17 cellular contexts compared by ENCODE assay signal in the genomic region with DNA sequence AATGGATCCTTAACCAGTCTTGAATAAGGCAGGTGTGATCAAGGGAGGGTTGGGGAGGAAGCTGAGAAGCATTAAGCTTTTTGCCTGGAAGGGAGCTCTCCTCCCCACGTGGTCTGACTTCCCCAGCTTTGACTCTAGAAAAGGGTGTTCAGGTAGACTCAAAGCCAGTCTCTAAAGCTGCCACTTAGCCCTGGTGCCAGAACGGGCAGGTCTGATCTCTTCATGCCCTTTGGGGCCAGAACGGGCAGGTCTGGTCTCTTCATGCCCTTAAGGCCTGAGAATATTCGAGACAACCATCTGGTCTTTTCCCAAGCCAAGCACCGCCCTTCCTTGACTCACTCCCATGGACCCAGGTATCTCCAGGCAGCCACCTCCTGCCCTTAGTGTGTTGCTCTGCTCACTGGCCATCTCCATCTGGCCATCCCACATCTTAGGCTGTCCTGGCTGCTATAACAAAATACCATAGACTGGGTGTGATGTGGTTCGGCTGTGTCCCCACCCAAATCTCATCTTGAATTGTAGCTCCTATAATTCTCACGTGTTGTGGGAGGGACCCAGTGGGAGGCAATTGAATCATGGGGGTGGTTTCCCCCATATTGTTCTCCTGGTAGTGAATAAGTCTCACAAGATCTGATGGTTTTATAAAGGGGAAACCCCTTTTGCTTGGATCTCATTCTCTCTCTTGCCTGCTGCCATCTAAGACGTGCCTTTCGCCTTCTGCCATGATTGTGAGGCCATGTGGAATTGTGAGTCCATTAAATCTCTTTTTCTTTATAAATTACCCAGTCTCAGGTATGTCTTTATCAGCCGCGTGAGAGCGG. TPM values are rescaled to one million over a fixed set of nuclear protein-coding genes. Genes with fewer than 3 reads are reported as not detected.
DNase-seq lines count a peak whose midpoint lies in the region; ATAC-seq and TF ChIP-seq lines count a peak whose summit lies in the region.
"Had no signal": no experiment of that assay in that cellular context is flagged by ENCODE, and none has a peak within 500 bp of the region (broad histone marks: within the 10 kb centered on the region; RNA-seq: fewer than 3 reads in every experiment).

No MANE protein-coding gene starts in this region.

- H2AFZ ChIP-seq in mammary epithelial cell (ENCODE audit: low read depth, low read length): no peak overlapping the region

- H3K36me3 ChIP-seq in mammary epithelial cell (ENCODE audit: insufficient read depth, low read length): no peaks in the 10 kb centered on the region
- H3K36me3 ChIP-seq: ascending aorta had no signal

- no peaks in the 10 kb centered on the region for H3K79me2 ChIP-seq in mammary epithelial cell (ENCODE audit: insufficient read depth, low read length)

- peaks cover 2% of the 10 kb centered on the region for H4K20me1 ChIP-seq in mammary epithelial cell (ENCODE audit: insufficient read depth, low read length)

- intact Hi-C loops in MCF 10A (cut with micrococcal nuclease): no loop called here
- intact Hi-C loops in mammary epithelial cell (cut with micrococcal nuclease): no loop called here

- H3K4me1 Mint-ChIP-seq in MCF 10A (ENCODE audit: insufficient read depth, unreplicated experiment): peaks cover 7% of the 10 kb centered on the region
- H3K4me1 Mint-ChIP-seq in stimulated activated naive CD8-positive, alpha-beta T cell treated with anti-CD3 and anti-CD28 coated beads, Interleukin-15, amount 100 ng/mL, for 72 hours: peaks cover 19% of the 10 kb centered on the region

- no peaks in the 10 kb centered on the region for H3K36me3 Mint-ChIP-seq in MCF 10A (ENCODE audit: insufficient read depth, unreplicated experiment)

- no peak overlapping the region for H3K9ac ChIP-seq in mammary epithelial cell (ENCODE audit: insufficient read depth, low read length)
- H3K9ac ChIP-seq: KMS-11 had no signal

- WGBS in mammary epithelial cell (ENCODE audit: low coverage, missing lambda C conversion rate): 83% methylated on average over 12 of the region's 12 CpGs

- H3K9me3 ChIP-seq in mammary epithelial cell (replicated peaks; ENCODE audit: insufficient read depth, low read length) (no peaks in the 10 kb centered on the region), iPS-18c (ENCODE audit: control insufficient read depth, insufficient read depth, low read length) (peaks cover 4% of the 10 kb centered on the region)
- H3K9me3 ChIP-seq: ascending aorta had no signal

- DNase-seq in MCF 10A (ENCODE audit: unreplicated experiment) (no peak), mammary epithelial cell (no peak), putamen (ENCODE audit: low spot score) (no peak)
- DNase-seq in activated T-cell treated with anti-CD3 and anti-CD28 coated beads, Interleukin-2, amount 50 U/mL, for 48 hours: peak; percentile 25 to 30
- no peak for DNase-seq in stimulated activated naive CD8-positive, alpha-beta T cell treated with anti-CD3 and anti-CD28 coated beads, Interleukin-15, amount 100 ng/mL, for 72 hours
- DNase-seq: AML-193; NCI-H524; RPMI8226; stimulated activated CD4-positive, alpha-beta T cell treated with anti-CD3 and anti-CD28 coated beads, Interleukin-4, amount 100 ng/mL, for 24 hours; stimulated activated naive CD4-positive, alpha-beta T cell; T1000 had no signal

- no peaks in the 10 kb centered on the region for H3K9me3 Mint-ChIP-seq in MCF 10A (ENCODE audit: unreplicated experiment)
- H3K9me3 Mint-ChIP-seq in stimulated activated naive CD8-positive, alpha-beta T cell treated with anti-CD3 and anti-CD28 coated beads, Interleukin-15, amount 100 ng/mL, for 72 hours: peaks cover 0 to 8% of the 10 kb centered on the region in 2 donors

- dilution Hi-C loops in mammary epithelial cell (cut with HindIII; ENCODE audit: low sequenced_read_pairs): loop anchor here (5.0 kb wide), 3 partner anchors 38 to 107 kb away; no protein-coding TSS in a partner anchor

- peaks cover 30% of the 10 kb centered on the region for H3K27me3 ChIP-seq in mammary epithelial cell (ENCODE audit: insufficient read depth, low read length)

- BruUV-seq in MCF 10A (replicated peaks; lab: Mats Ljungman, UMichigan): no TSS peak
- no TSS peak for BruUV-seq in mammary epithelial cell (replicated peaks; lab: Mats Ljungman, UMichigan)

- H3K4me2 ChIP-seq in mammary epithelial cell (ENCODE audit: insufficient read depth, low read depth, low read length): no peak overlapping the region
- H3K4me2 ChIP-seq: KMS-11 had no signal

- no peak for ATAC-seq in stimulated activated naive CD8-positive, alpha-beta T cell treated with anti-CD3 and anti-CD28 coated beads, Interleukin-15, amount 100 ng/mL, for 72 hours
- ATAC-seq in GM21528 (IDR thresholded peaks at IDR 0.05; ENCODE audit: low FRiP score, unreplicated experiment): no peak
- ATAC-seq in GM18867 (IDR thresholded peaks at IDR 0.05; ENCODE audit: unreplicated experiment): no peak
- ATAC-seq: right cardiac atrium had no signal

- no peak overlapping the region for H3K27ac Mint-ChIP-seq in MCF 10A (ENCODE audit: low read depth, unreplicated experiment)
- no peak overlapping the region for H3K27ac Mint-ChIP-seq in stimulated activated naive CD8-positive, alpha-beta T cell treated with anti-CD3 and anti-CD28 coated beads, Interleukin-15, amount 100 ng/mL, for 72 hours

- no peak overlapping the region for H3K27ac ChIP-seq in mammary epithelial cell (ENCODE audit: insufficient read depth, low read depth, low read length)
- H3K27ac ChIP-seq: ascending aorta, KMS-11 had no signal

- peaks cover 7% of the 10 kb centered on the region for H3K4me1 ChIP-seq in mammary epithelial cell (ENCODE audit: insufficient read depth, low read length)

- H3K27me3 Mint-ChIP-seq in MCF 10A (ENCODE audit: insufficient read depth, unreplicated experiment): no peaks in the 10 kb centered on the region
- peaks cover 82% of the 10 kb centered on the region for H3K27me3 Mint-ChIP-seq in stimulated activated naive CD8-positive, alpha-beta T cell treated with anti-CD3 and anti-CD28 coated beads, Interleukin-15, amount 100 ng/mL, for 72 hours

- POLR2A ChIA-PET in MCF 10A (lab: Yijun Ruan, JAX): no interaction called here

- H3K4me3 ChIP-seq in mammary epithelial cell (replicated peaks in 1 of 3; ENCODE audit: insufficient read depth in 1 of 3, low read depth in 2 of 3, low read length in 3 of 3): no peak overlapping the region
- H3K4me3 ChIP-seq in iPS-18c (ENCODE audit: insufficient read depth, low read depth, low read length): peak overlapping the region; percentile 63; the same call in 1 of the 2 replicates
- H3K4me3 ChIP-seq: ascending aorta had no signal

- in situ Hi-C loops in mammary epithelial cell (cut with MboI; ENCODE audit: low sequenced_read_pairs in 2 of 2): no loop called here

- CTCF ChIA-PET in MCF 10A (lab: Yijun Ruan, JAX): no interaction called here
- CTCF ChIA-PET in mammary epithelial cell (lab: Charles Lee; ENCODE audit: low non-redundant PET): no interaction called here

- no peak for TF ChIP-seq CTCF in MCF 10A (IDR thresholded peaks at IDR 0.05; ENCODE audit: unreplicated experiment)
- TF ChIP-seq CTCF in mammary epithelial cell (conservative IDR thresholded peaks at IDR 0.05 in 1 of 2, IDR thresholded peaks at IDR 0.05 in 1 of 2; ENCODE audit: extremely low read depth in 1 of 2, insufficient read depth in 1 of 2, low read depth in 1 of 2, low read length in 2 of 2): no peak

- peak overlapping the region; percentile 43 for H3K4me3 Mint-ChIP-seq in MCF 10A (ENCODE audit: unreplicated experiment)
- H3K4me3 Mint-ChIP-seq in stimulated activated naive CD8-positive, alpha-beta T cell treated with anti-CD3 and anti-CD28 coated beads, Interleukin-15, amount 100 ng/mL, for 72 hours: peak overlapping the region; percentile 44 to 49

RNA-seq across cellular contexts. Expression of a gene that starts 59.4 kb away (rescaled TPM):
- 7.8 and 8.2 TPM in 2 replicates for total RNA-seq in MCF 10A (2022)
- 1 to 10 TPM; 1.5 to 4.3 TPM for total RNA-seq in mammary epithelial cell
- 0.41 TPM for polyA plus RNA-seq in mammary epithelial cell
- polyA minus RNA-seq in mammary epithelial cell: not detected
- total RNA-seq: ascending aorta had no signal

Comparison
In these comparisons a context has a peak if more than half of its experiments do, and no peak if none do; other contexts are left out.
1. DNase-seq: peak in activated T-cell treated with anti-CD3 and anti-CD28 coated beads, Interleukin-2, amount 50 U/mL, for 48 hours (2 of 2); none in MCF 10A (single experiment), mammary epithelial cell (single experiment), stimulated activated naive CD8-positive, alpha-beta T cell treated with anti-CD3 and anti-CD28 coated beads, Interleukin-15, amount 100 ng/mL, for 72 hours (0 of 2) and putamen (single experiment).